In genomic region chr16:89490386-89491237, GRCh38 we compare ENCODE assay signal across 1 cellular context.
A peak's percentile ranks its signal among the peaks of the same experiment; 100 is the strongest.
TF ChIP-seq lines count a peak whose summit lies in the region.

TSS of gene ANKRD11 (minus strand) at chr16:89490561. CDS start at chr16:89317019, 173,542 bp downstream.

TF ChIP-seq in HepG2, 621 proteins besides CTCF, POLR2A, EP300 and RAD21 (continued from another document and continues in another):
- TF ChIP-seq ZBTB14 (CRISPR knock-in tag; IDR thresholded peaks at IDR 0.05): peak; percentile 63
- no peak for TF ChIP-seq ZNF703 (CRISPR knock-in tag; IDR thresholded peaks at IDR 0.05; ENCODE audit: borderline replicate concordance)
- no peak for TF ChIP-seq ZNF121 (CRISPR knock-in tag; IDR thresholded peaks at IDR 0.05)
- no peak for TF ChIP-seq ZNF569 (CRISPR knock-in tag; IDR thresholded peaks at IDR 0.05; ENCODE audit: borderline replicate concordance)
- TF ChIP-seq MXD3 (CRISPR knock-in tag; IDR thresholded peaks at IDR 0.05): peak; percentile 45; the same call in 1 of the 2 replicates
- no peak for TF ChIP-seq KLF15 (CRISPR knock-in tag; IDR thresholded peaks at IDR 0.05; ENCODE audit: borderline replicate concordance)
- TF ChIP-seq GTF3A (CRISPR knock-in tag; conservative IDR thresholded peaks at IDR 0.05): 0 out of 2 replicates have a peak, but pooled peaks have one; percentile 48
- no peak; the same call in 1 of the 2 replicates for TF ChIP-seq ZBTB7B (CRISPR knock-in tag; IDR thresholded peaks at IDR 0.05)
- no peak for TF ChIP-seq ZNF33A (CRISPR knock-in tag; IDR thresholded peaks at IDR 0.05; ENCODE audit: borderline replicate concordance)
- no peak for TF ChIP-seq NCOA5 (CRISPR knock-in tag; IDR thresholded peaks at IDR 0.05)
- peak; percentile 53; the same call in 1 of the 2 replicates for TF ChIP-seq ZNF891 (CRISPR knock-in tag; IDR thresholded peaks at IDR 0.05)
- no peak for TF ChIP-seq HNF4G (IDR thresholded peaks at IDR 0.05; ENCODE audit: borderline replicate concordance, low read depth, low read length)
- no peak for TF ChIP-seq HNF4G (CRISPR knock-in tag; IDR thresholded peaks at IDR 0.05; ENCODE audit: borderline replicate concordance, low read depth)
- no peak for TF ChIP-seq SRSF1 (optimal IDR thresholded peaks at IDR 0.05; ENCODE audit: low read depth, low read length)
- peak; percentile 60; the same call in 1 of the 2 replicates for TF ChIP-seq ZNF142 (CRISPR knock-in tag; IDR thresholded peaks at IDR 0.05)
- peak; percentile 98 for TF ChIP-seq NFYC (CRISPR knock-in tag; IDR thresholded peaks at IDR 0.05)
- TF ChIP-seq YEATS2 (CRISPR knock-in tag; IDR thresholded peaks at IDR 0.05; ENCODE audit: borderline replicate concordance): peak; percentile 92
- no peak; the same call in 1 of the 2 replicates for TF ChIP-seq ZNF232 (CRISPR knock-in tag; IDR thresholded peaks at IDR 0.05; ENCODE audit: borderline replicate concordance)
- TF ChIP-seq SNAPC4 (CRISPR knock-in tag; IDR thresholded peaks at IDR 0.05): no peak
- no peak for TF ChIP-seq ZNF616 (CRISPR knock-in tag; IDR thresholded peaks at IDR 0.05; ENCODE audit: low read depth)
- TF ChIP-seq PHF5A (CRISPR knock-in tag; IDR thresholded peaks at IDR 0.05; ENCODE audit: low read depth, unreplicated experiment): no peak
- TF ChIP-seq, protein P1, sequence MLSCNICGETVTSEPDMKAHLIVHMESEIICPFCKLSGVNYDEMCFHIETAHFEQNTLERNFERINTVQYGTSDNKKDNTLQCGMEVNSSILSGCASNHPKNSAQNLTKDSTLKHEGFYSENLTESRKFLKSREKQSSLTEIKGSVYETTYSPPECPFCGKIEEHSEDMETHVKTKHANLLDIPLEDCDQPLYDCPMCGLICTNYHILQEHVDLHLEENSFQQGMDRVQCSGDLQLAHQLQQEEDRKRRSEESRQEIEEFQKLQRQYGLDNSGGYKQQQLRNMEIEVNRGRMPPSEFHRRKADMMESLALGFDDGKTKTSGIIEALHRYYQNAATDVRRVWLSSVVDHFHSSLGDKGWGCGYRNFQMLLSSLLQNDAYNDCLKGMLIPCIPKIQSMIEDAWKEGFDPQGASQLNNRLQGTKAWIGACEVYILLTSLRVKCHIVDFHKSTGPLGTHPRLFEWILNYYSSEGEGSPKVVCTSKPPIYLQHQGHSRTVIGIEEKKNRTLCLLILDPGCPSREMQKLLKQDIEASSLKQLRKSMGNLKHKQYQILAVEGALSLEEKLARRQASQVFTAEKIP (CRISPR knock-in tag; IDR thresholded peaks at IDR 0.05; ENCODE audit: borderline replicate concordance): no peak
- peak; percentile 24; the same call in 1 of the 2 replicates for TF ChIP-seq TBX2 (CRISPR knock-in tag; IDR thresholded peaks at IDR 0.05; ENCODE audit: borderline replicate concordance)
- peak; percentile 76 for TF ChIP-seq RXRA (CRISPR knock-in tag; IDR thresholded peaks at IDR 0.05)
- TF ChIP-seq HOMEZ (CRISPR knock-in tag; IDR thresholded peaks at IDR 0.05; ENCODE audit: low read depth): 0 out of 2 replicates have a peak, but pooled peaks have one; percentile 33
- TF ChIP-seq PAXIP1 (CRISPR knock-in tag; conservative IDR thresholded peaks at IDR 0.05): peak; percentile 12; the same call in 1 of the 2 replicates
- TF ChIP-seq ETV5 (CRISPR knock-in tag; IDR thresholded peaks at IDR 0.05; ENCODE audit: borderline replicate concordance): 0 out of 2 replicates have a peak, but pooled peaks have one; percentile 12
- peak; percentile 74; the same call in 1 of the 2 replicates for TF ChIP-seq MLXIP (CRISPR knock-in tag; IDR thresholded peaks at IDR 0.05; ENCODE audit: borderline replicate concordance)
